8 cellular contexts compared by ENCODE assay signal in the genomic region with DNA sequence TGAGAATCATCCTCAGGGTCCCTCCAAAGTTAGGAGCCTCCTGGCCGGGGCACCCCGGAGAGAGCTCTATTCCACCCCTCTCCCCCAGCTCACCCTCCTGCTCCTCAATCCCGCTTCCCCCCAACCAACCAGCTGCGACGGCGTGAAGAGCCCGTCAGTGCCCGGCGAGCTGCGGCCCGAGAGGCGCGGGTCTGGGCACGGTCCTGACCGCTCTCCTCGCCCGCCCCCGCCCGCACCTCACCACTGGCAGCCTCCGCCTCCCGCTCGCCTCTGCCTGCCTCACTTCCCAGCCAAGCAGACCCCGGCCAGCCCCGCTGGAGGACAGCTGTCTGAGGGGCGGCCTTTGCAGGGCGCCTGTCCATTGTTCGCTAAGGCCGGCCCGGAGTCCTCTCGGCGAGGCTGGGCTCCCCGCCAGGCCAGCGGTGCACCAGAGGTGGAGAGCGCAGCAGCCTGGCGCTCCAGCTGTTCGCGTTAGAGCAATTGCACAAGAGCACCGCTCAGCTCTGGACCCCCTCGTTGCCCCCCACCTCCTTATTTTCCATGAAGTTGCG. TPM values are rescaled to one million over a fixed set of nuclear protein-coding genes. Genes with fewer than 3 reads are reported as not detected.
DNase-seq lines count a peak whose midpoint lies in the region; ATAC-seq, FAIRE-seq and TF ChIP-seq lines count a peak whose summit lies in the region.

No MANE protein-coding gene starts in this region.

- FAIRE-seq in H54 (lab: Jason Lieb, UNC) = no peak

- peaks cover 46% of the 10 kb centered on the region for H3K27me3 Mint-ChIP-seq in CD4-positive, alpha-beta T cell
- peaks cover 26% of the 10 kb centered on the region for H3K27me3 Mint-ChIP-seq in IgD-negative memory B cell
- H3K27me3 Mint-ChIP-seq in activated T-helper 1 cell treated with anti-CD3 and anti-CD28 coated beads, Interleukin-12 subunit alpha, Interleukin-12 subunit beta, Interleukin-2, Interleukin-4 antibody, amounts not matched to agents 30 ng/mL and 10 ng/mL and 1 ng/mL, durations not matched to agents 14 hours and 24 hours and 36 hours (ENCODE audit: insufficient read depth) = peaks cover 54% of the 10 kb centered on the region
- H3K27me3 Mint-ChIP-seq in osteocyte (ENCODE audit: unreplicated experiment) = peaks cover 23% of the 10 kb centered on the region

- CTCF ChIA-PET in CD4-positive, alpha-beta T cell (lab: Charles Lee) = interaction anchor here (1.1 kb wide), 1 partner anchor 32 kb away, joined by 3 read pairs; the partner anchor contains the start of gene PDSS2

- H3K9me3 Mint-ChIP-seq in CD4-positive, alpha-beta T cell = no peaks in the 10 kb centered on the region
- no peaks in the 10 kb centered on the region for H3K9me3 Mint-ChIP-seq in IgD-negative memory B cell
- no peaks in the 10 kb centered on the region for H3K9me3 Mint-ChIP-seq in activated T-helper 1 cell treated with anti-CD3 and anti-CD28 coated beads, Interleukin-12 subunit alpha, Interleukin-12 subunit beta, Interleukin-2, Interleukin-4 antibody, amounts not matched to agents 30 ng/mL and 10 ng/mL and 1 ng/mL, durations not matched to agents 14 hours and 24 hours and 36 hours
- no peaks in the 10 kb centered on the region for H3K9me3 Mint-ChIP-seq in osteocyte (ENCODE audit: unreplicated experiment)

- H3K4me1 ChIP-seq in cardiac muscle cell (ENCODE audit: low read depth) = peaks cover 32% of the 10 kb centered on the region

- in situ Hi-C loops in ACHN (cut with HindIII; ENCODE audit: low pct_ligation_motif_present, low pct_unique_long_range_greater_than_20kb, low sequenced_read_pairs) = no loop called here

- TF ChIP-seq CTCF in CD4-positive, alpha-beta T cell (IDR thresholded peaks at IDR 0.05) = no peak
- no peak for TF ChIP-seq CTCF in cardiac muscle cell (IDR thresholded peaks at IDR 0.05; ENCODE audit: low read depth, low read length)
- no peak for TF ChIP-seq CTCF in osteocyte (IDR thresholded peaks at IDR 0.05)

- POLR2A ChIA-PET in CD4-positive, alpha-beta T cell (lab: Charles Lee) = interaction anchor here (1.1 to 2.9 kb wide), 2 partner anchors 13 to 32 kb away, joined by 3 to 9 read pairs; partner anchors contain the start of gene PDSS2

- TF ChIP-seq POLR2A in H54 (IDR thresholded peaks at IDR 0.05; ENCODE audit: low read depth, low read length) = no peak

- H3K36me3 ChIP-seq in cardiac muscle cell = no peaks in the 10 kb centered on the region

- H3K27me3 ChIP-seq in CD4-positive, alpha-beta T cell (ENCODE audit: control insufficient read depth, insufficient read depth, low read length) = peaks cover 72% of the 10 kb centered on the region
- peaks cover 24% of the 10 kb centered on the region for H3K27me3 ChIP-seq in cardiac muscle cell

- ATAC-seq in CD4-positive, alpha-beta T cell (ENCODE audit: poor library complexity) = no peak

- peak overlapping the region; percentile 87 for H3K4me3 Mint-ChIP-seq in CD4-positive, alpha-beta T cell
- H3K4me3 Mint-ChIP-seq in IgD-negative memory B cell (peak overlapping the region; percentile 88 to 94 (median 92)), osteocyte (ENCODE audit: unreplicated experiment) (no peak overlapping the region)
- H3K4me3 Mint-ChIP-seq in activated T-helper 1 cell treated with anti-CD3 and anti-CD28 coated beads, Interleukin-12 subunit alpha, Interleukin-12 subunit beta, Interleukin-2, Interleukin-4 antibody, amounts not matched to agents 30 ng/mL and 10 ng/mL and 1 ng/mL, durations not matched to agents 14 hours and 24 hours and 36 hours = peak overlapping the region; percentile 82

- no peaks in the 10 kb centered on the region for H3K9me3 ChIP-seq in CD4-positive, alpha-beta T cell (ENCODE audit: control insufficient read depth, low read length)
- H3K9me3 ChIP-seq in cardiac muscle cell (ENCODE audit: low read depth) = no peaks in the 10 kb centered on the region

- no peak for DNase-seq in CD4-positive, alpha-beta T cell
- DNase-seq in activated T-helper 1 cell treated with anti-CD3 and anti-CD28 coated beads, Interleukin-12 subunit alpha, Interleukin-12 subunit beta, Interleukin-2, Interleukin-4 antibody, amounts not matched to agents 30 ng/mL and 10 ng/mL and 1 ng/mL, durations not matched to agents 14 hours and 24 hours and 36 hours (ENCODE audit: low spot score) = no peak
- DNase-seq in cardiac muscle cell (ENCODE audit: low read depth in 1 of 2, low spot score in 1 of 2) (peak; percentile 76 to 78), osteocyte (ENCODE audit: extremely low spot score, unreplicated experiment) (no peak), H54 (ENCODE audit: insufficient read length, low spot score) (no peak), SIG-M5 treated with dmso at 0.1 percent for 504 hours (lab: John Stamatoyannopoulos, UW; ENCODE audit: unreplicated experiment) (no peak), ACHN (no peak)

- peaks cover 24% of the 10 kb centered on the region for H3K4me1 Mint-ChIP-seq in CD4-positive, alpha-beta T cell (ENCODE audit: low read depth)
- H3K4me1 Mint-ChIP-seq in IgD-negative memory B cell (peaks cover 4 to 12% (median 10%) of the 10 kb centered on the region in 3 donors), osteocyte (ENCODE audit: unreplicated experiment) (peaks cover 20% of the 10 kb centered on the region)
- peaks cover 28% of the 10 kb centered on the region for H3K4me1 Mint-ChIP-seq in activated T-helper 1 cell treated with anti-CD3 and anti-CD28 coated beads, Interleukin-12 subunit alpha, Interleukin-12 subunit beta, Interleukin-2, Interleukin-4 antibody, amounts not matched to agents 30 ng/mL and 10 ng/mL and 1 ng/mL, durations not matched to agents 14 hours and 24 hours and 36 hours (ENCODE audit: low read depth)

- peak overlapping the region; percentile 98 for H3K4me3 ChIP-seq in cardiac muscle cell

- no peak overlapping the region for H3K27ac ChIP-seq in CD4-positive, alpha-beta T cell (ENCODE audit: low read depth, low read length)
- H3K27ac ChIP-seq in cardiac muscle cell = peak overlapping the region; percentile 40

- H3K27ac Mint-ChIP-seq in CD4-positive, alpha-beta T cell = no peak overlapping the region
- H3K27ac Mint-ChIP-seq in IgD-negative memory B cell (peak overlapping the region in 1 of 3 donors; percentile 32), osteocyte (ENCODE audit: unreplicated experiment) (peak overlapping the region; percentile 54)
- H3K27ac Mint-ChIP-seq in activated T-helper 1 cell treated with anti-CD3 and anti-CD28 coated beads, Interleukin-12 subunit alpha, Interleukin-12 subunit beta, Interleukin-2, Interleukin-4 antibody, amounts not matched to agents 30 ng/mL and 10 ng/mL and 1 ng/mL, durations not matched to agents 14 hours and 24 hours and 36 hours = no peak overlapping the region

- peaks cover 5% of the 10 kb centered on the region for H3K36me3 Mint-ChIP-seq in CD4-positive, alpha-beta T cell (ENCODE audit: low read depth)
- no peaks in the 10 kb centered on the region for H3K36me3 Mint-ChIP-seq in IgD-negative memory B cell
- no peaks in the 10 kb centered on the region for H3K36me3 Mint-ChIP-seq in activated T-helper 1 cell treated with anti-CD3 and anti-CD28 coated beads, Interleukin-12 subunit alpha, Interleukin-12 subunit beta, Interleukin-2, Interleukin-4 antibody, amounts not matched to agents 30 ng/mL and 10 ng/mL and 1 ng/mL, durations not matched to agents 14 hours and 24 hours and 36 hours (ENCODE audit: low read depth)
- H3K36me3 Mint-ChIP-seq in osteocyte (ENCODE audit: unreplicated experiment) = no peaks in the 10 kb centered on the region

- intact Hi-C loops in CD4-positive, alpha-beta T cell (cut with DNase I, micrococcal nuclease) = no loop called here
- intact Hi-C loops in activated T-helper 1 cell treated with anti-CD3 and anti-CD28 coated beads, Interleukin-12 subunit alpha, Interleukin-12 subunit beta, Interleukin-2, Interleukin-4 antibody, amounts not matched to agents 30 ng/mL and 10 ng/mL and 1 ng/mL, durations not matched to agents 14 hours and 24 hours and 36 hours (cut with micrococcal nuclease) = loop anchor here (2.0 to 5.0 kb wide), 3 partner anchors 144 to 681 kb away; no protein-coding TSS in a partner anchor

RNA-seq across cellular contexts. Expression of gene SOBP, which starts 1.2 kb away (rescaled TPM):
- total RNA-seq in CD4-positive, alpha-beta T cell = under 1 TPM; 0.05 to 0.17 TPM
- 1.0 TPM for polyA plus RNA-seq in IgD-negative memory B cell
- 0.15 and 0.16 TPM in 2 replicates for total RNA-seq in activated T-helper 1 cell treated with anti-CD3 and anti-CD28 coated beads, Interleukin-12 subunit alpha, Interleukin-12 subunit beta, Interleukin-2, Interleukin-4 antibody, amounts not matched to agents 30 ng/mL and 10 ng/mL and 1 ng/mL, durations not matched to agents 14 hours and 24 hours and 36 hours
- 24.0 and 30.8 TPM in 2 replicates for total RNA-seq in cardiac muscle cell
- 27.5 and 34.9 TPM in 2 replicates for polyA plus RNA-seq in cardiac muscle cell
- total RNA-seq in osteocyte = 6.1 and 7.4 TPM in 2 replicates

RNA-seq across cellular contexts. Expression of gene PDSS2, which starts 31.8 kb away (rescaled TPM):
- total RNA-seq in CD4-positive, alpha-beta T cell = 1 to 10 TPM; 5.8 to 6.6 TPM
- 15.7 TPM for polyA plus RNA-seq in IgD-negative memory B cell
- total RNA-seq in activated T-helper 1 cell treated with anti-CD3 and anti-CD28 coated beads, Interleukin-12 subunit alpha, Interleukin-12 subunit beta, Interleukin-2, Interleukin-4 antibody, amounts not matched to agents 30 ng/mL and 10 ng/mL and 1 ng/mL, durations not matched to agents 14 hours and 24 hours and 36 hours = 11.8 and 14.5 TPM in 2 replicates
- 12.3 and 18.0 TPM in 2 replicates for total RNA-seq in cardiac muscle cell
- 19.4 and 32.9 TPM in 2 replicates for polyA plus RNA-seq in cardiac muscle cell
- total RNA-seq in osteocyte = 10.3 and 12.4 TPM in 2 replicates

Comparison
In these comparisons a context has a peak if more than half of its experiments do, and no peak if none do; other contexts are left out.
1. DNase-seq: peak in cardiac muscle cell (2 of 2); none in CD4-positive, alpha-beta T cell (0 of 10), activated T-helper 1 cell treated with anti-CD3 and anti-CD28 coated beads, Interleukin-12 subunit alpha, Interleukin-12 subunit beta, Interleukin-2, Interleukin-4 antibody, amounts not matched to agents 30 ng/mL and 10 ng/mL and 1 ng/mL, durations not matched to agents 14 hours and 24 hours and 36 hours (single experiment), osteocyte (single experiment), H54 (single experiment), SIG-M5 treated with dmso at 0.1 percent for 504 hours (single experiment) and ACHN (single experiment).